ENCODE assay signal across 8 cellular contexts in genomic region chr6:26312096-26312463, GRCh38. TPM values are rescaled to one million over a fixed set of nuclear protein-coding genes. Genes with fewer than 3 reads are reported as not detected.
DNase-seq lines count a peak whose midpoint lies in the region; ATAC-seq and TF ChIP-seq lines count a peak whose summit lies in the region.

No MANE protein-coding gene starts in this region.

- H3K36me3 ChIP-seq in H7 (replicated peaks; ENCODE audit: control insufficient read depth, insufficient read depth, low read length) (no peaks in the 10 kb centered on the region), kidney epithelial cell (ENCODE audit: control insufficient read depth, insufficient read depth, low read length) (no peaks in the 10 kb centered on the region)

- DNase-seq in H7 (no peak), kidney epithelial cell (ENCODE audit: low read depth) (no peak), type B pancreatic cell (ENCODE audit: extremely low spot score, unreplicated experiment) (no peak), SHP77 (lab: John Stamatoyannopoulos, UW) (no peak)
- no peak for DNase-seq in activated naive CD8-positive, alpha-beta T cell treated with anti-CD3 and anti-CD28 coated beads for 36 hours

- peaks cover 2% of the 10 kb centered on the region for H3K9me3 Mint-ChIP-seq in activated naive CD8-positive, alpha-beta T cell treated with anti-CD3 and anti-CD28 coated beads for 36 hours
- no peaks in the 10 kb centered on the region for H3K9me3 Mint-ChIP-seq in type B pancreatic cell

- H3K36me3 Mint-ChIP-seq in activated naive CD8-positive, alpha-beta T cell treated with anti-CD3 and anti-CD28 coated beads for 36 hours = peaks cover 3% of the 10 kb centered on the region
- no peaks in the 10 kb centered on the region for H3K36me3 Mint-ChIP-seq in type B pancreatic cell

- ATAC-seq in GM21717 (IDR thresholded peaks at IDR 0.05; ENCODE audit: unreplicated experiment) (no peak), HG02759 (IDR thresholded peaks at IDR 0.05; ENCODE audit: unreplicated experiment) (no peak)

- H3K4me3 ChIP-seq in H7 (ENCODE audit: insufficient read depth, low read depth, low read length) (peak overlapping the region; percentile 69), kidney epithelial cell (ENCODE audit: low read depth, low read length) (peak overlapping the region; percentile 17)

- peak overlapping the region; percentile 84 for H3K4me3 Mint-ChIP-seq in activated naive CD8-positive, alpha-beta T cell treated with anti-CD3 and anti-CD28 coated beads for 36 hours
- peak overlapping the region; percentile 89 for H3K4me3 Mint-ChIP-seq in type B pancreatic cell

- H3K27me3 ChIP-seq in H7 (ENCODE audit: control insufficient read depth, insufficient read depth, low read length) = no peaks in the 10 kb centered on the region
- H3K27me3 ChIP-seq in kidney epithelial cell (ENCODE audit: control insufficient read depth, insufficient read depth, low read length) = no peaks in the 10 kb centered on the region

- peaks cover 41% of the 10 kb centered on the region for H3K4me1 Mint-ChIP-seq in activated naive CD8-positive, alpha-beta T cell treated with anti-CD3 and anti-CD28 coated beads for 36 hours
- H3K4me1 Mint-ChIP-seq in type B pancreatic cell (ENCODE audit: unreplicated experiment) = peaks cover 11% of the 10 kb centered on the region

- H3K27ac ChIP-seq in 22Rv1 = peak overlapping the region; percentile 87

- peaks cover 15% of the 10 kb centered on the region for H3K27me3 Mint-ChIP-seq in activated naive CD8-positive, alpha-beta T cell treated with anti-CD3 and anti-CD28 coated beads for 36 hours
- peaks cover 15% of the 10 kb centered on the region for H3K27me3 Mint-ChIP-seq in type B pancreatic cell

- TF ChIP-seq CTCF in 22Rv1 (IDR thresholded peaks at IDR 0.05) = no peak
- no peak for TF ChIP-seq CTCF in kidney epithelial cell (IDR thresholded peaks at IDR 0.05; ENCODE audit: insufficient read depth, low read length, poor library complexity, severe bottlenecking)
- TF ChIP-seq CTCF in type B pancreatic cell (conservative IDR thresholded peaks at IDR 0.05) = no peak

- H3K27ac Mint-ChIP-seq in activated naive CD8-positive, alpha-beta T cell treated with anti-CD3 and anti-CD28 coated beads for 36 hours = peak overlapping the region; percentile 73
- peak overlapping the region; percentile 89 for H3K27ac Mint-ChIP-seq in type B pancreatic cell

RNA-seq across cellular contexts. Expression of gene BTN3A2, which starts 52.9 kb away (rescaled TPM):
- total RNA-seq in H7 (2014; rRNA removed; shearing (Covaris generic)) = 1.4 and 1.6 TPM in 2 replicates
- 10 to 100 TPM; 25.6 to 27.0 TPM for total RNA-seq in activated naive CD8-positive, alpha-beta T cell treated with anti-CD3 and anti-CD28 coated beads for 36 hours
- 8.0 and 22.3 TPM in 2 replicates for total RNA-seq in kidney epithelial cell
- total RNA-seq in type B pancreatic cell (ENCODE audit: low replicate concordance) = 13.1 and 16.4 TPM in 2 replicates
